Comparison of ENCODE assay signal across 1 cellular context in genomic region chr1:248871837-248872401, GRCh38.
TF ChIP-seq lines count a peak whose summit lies in the region.

No MANE protein-coding gene starts in this region.

TF ChIP-seq in H1, 55 proteins besides CTCF, POLR2A, EP300 and RAD21:
- no peak for TF ChIP-seq POU5F1 (IDR thresholded peaks at IDR 0.05; ENCODE audit: low read depth, low read length)
- 0 out of 2 replicates have a peak, but pooled peaks have one; percentile 17 for TF ChIP-seq SP1 (IDR thresholded peaks at IDR 0.05; ENCODE audit: low read depth, low read length)
TF ChIP-seq in H1: peak in this region for 1.
